8 cellular contexts compared by ENCODE assay signal in the genomic region with DNA sequence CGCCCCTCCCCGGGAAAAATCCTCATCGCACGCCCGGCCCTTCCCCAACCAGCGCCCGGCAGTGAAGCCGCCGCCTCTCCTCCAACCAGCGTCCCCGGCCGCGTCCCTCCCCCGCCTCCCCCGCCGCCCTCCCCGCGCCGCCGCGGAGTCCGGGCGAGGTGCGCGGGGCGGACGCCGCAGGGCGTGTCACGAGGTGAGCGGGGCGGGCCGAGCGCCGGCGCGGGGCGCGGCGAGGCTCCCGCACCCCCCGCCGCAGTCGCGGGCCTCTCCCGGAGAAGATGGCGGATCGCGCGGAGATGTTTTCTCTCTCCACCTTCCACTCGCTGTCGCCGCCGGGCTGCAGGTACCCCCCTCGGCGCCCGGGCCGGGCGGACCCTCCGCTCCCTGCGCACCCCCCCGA. TPM values are rescaled to one million over a fixed set of nuclear protein-coding genes. Genes with fewer than 3 reads are reported as not detected.
DNase-seq lines count a peak whose midpoint lies in the region; ATAC-seq and TF ChIP-seq lines count a peak whose summit lies in the region.

Gene MAPK8IP2, plus strand, starts transcription at position 253 of the 400 bp plus-strand sequence. Its CDS starts 26 bp downstream, at position 279.

- 1% methylated on average over 59 of the region's 62 CpGs; no CpG with 5 or more reads in 1 of the 2 experiments for WGBS in endodermal cell (ENCODE audit: insufficient coverage in 1 of 2, insufficient read length in 1 of 2), 2 experiments
- WGBS in ovary, 3 donors = 0 to 1% (median 0%) methylated on average over 4 to 60 of the region's 62 CpGs

- ATAC-seq in GM21717 (IDR thresholded peaks at IDR 0.05; ENCODE audit: unreplicated experiment) (no peak), HG02798 (IDR thresholded peaks at IDR 0.05; ENCODE audit: poor library complexity, unreplicated experiment) (no peak)

- no peak within 1 kb of the TSS for H3K27ac Mint-ChIP-seq in endodermal cell

- no peak for TF ChIP-seq CTCF in endodermal cell (conservative IDR thresholded peaks at IDR 0.05)
- no peak for TF ChIP-seq CTCF in ovary (IDR thresholded peaks at IDR 0.05)

- peak within 1 kb of the TSS; percentile 32 for H3K27ac ChIP-seq in endodermal cell (ENCODE audit: low read depth, low read length)
- H3K27ac ChIP-seq in ovary = no peak within 1 kb of the TSS

- no peak for TF ChIP-seq EP300 in ovary (IDR thresholded peaks at IDR 0.05)

- intact Hi-C loops in ovary (cut with DNase I) = no loop called here

- H3K27me3 Mint-ChIP-seq in endodermal cell (ENCODE audit: insufficient read depth) = peaks cover 87% of the 10 kb centered on the region

- TF ChIP-seq POLR2A in ovary (IDR thresholded peaks at IDR 0.05) = no peak

- H3K4me1 ChIP-seq in endodermal cell (ENCODE audit: control insufficient read depth, insufficient read depth, low read length) (no peaks in the 10 kb centered on the region), ovary (ENCODE audit: insufficient read depth) (peaks cover 2% of the 10 kb centered on the region)

- H3K36me3 ChIP-seq in endodermal cell (ENCODE audit: control insufficient read depth, insufficient read depth, low read length) (no peaks in the 10 kb centered on the region), ovary (no peaks in the 10 kb centered on the region)

- H3K9me3 ChIP-seq in endodermal cell (ENCODE audit: control insufficient read depth, low read length) (no peaks in the 10 kb centered on the region), ovary (no peaks in the 10 kb centered on the region)

- no peak within 1 kb of the TSS for H3K4me3 ChIP-seq in endodermal cell (ENCODE audit: low read length)
- peak within 1 kb of the TSS; percentile 39 for H3K4me3 ChIP-seq in ovary

- H3K27me3 ChIP-seq in endodermal cell (ENCODE audit: control insufficient read depth, insufficient read depth, low read length, poor library complexity, severe bottlenecking) = peaks cover 85% of the 10 kb centered on the region
- no peaks in the 10 kb centered on the region for H3K27me3 ChIP-seq in ovary

- H3K9me3 Mint-ChIP-seq in endodermal cell = no peaks in the 10 kb centered on the region

- no peaks in the 10 kb centered on the region for H3K4me1 Mint-ChIP-seq in endodermal cell

- H3K9ac ChIP-seq in endodermal cell (ENCODE audit: extremely low read depth, low read length, poor library complexity, severe bottlenecking) = no peak within 1 kb of the TSS

- H3K36me3 Mint-ChIP-seq in endodermal cell (ENCODE audit: low read depth) = no peaks in the 10 kb centered on the region

- DNase-seq in NCI-H1417 (lab: John Stamatoyannopoulos, UW) = peak in 2 of 3 experiments; percentile 59 to 70
- no peak for DNase-seq in NCI-H1417 treated with DMSO at 0.1 percent for 48 hours (lab: John Stamatoyannopoulos, UW)
- DNase-seq in NCI-H774 (lab: John Stamatoyannopoulos, UW) = peak; percentile 38
- peak; percentile 55 for DNase-seq in endodermal cell
- DNase-seq in ovary = peak in 3 of 5 donors; percentile 36 to 70 (median 47)
- DNase-seq in Ammon's horn (ENCODE audit: low spot score) = no peak

- peak within 1 kb of the TSS; percentile 46 for H3K4me3 Mint-ChIP-seq in endodermal cell

RNA-seq across cellular contexts. Expression of gene MAPK8IP2, which starts in this region (rescaled TPM):
- total RNA-seq in endodermal cell = 1 to 10 TPM; 1.2 to 1.4 TPM
- polyA plus RNA-seq in endodermal cell (2013, experiment 1 of 2) = 8.8 TPM
- 7.0 TPM for polyA plus RNA-seq in endodermal cell (2013, experiment 2 of 2)
- total RNA-seq in ovary = 10 to 100 TPM in 4 of 7 donors, 1 to 10 TPM in 3; 5.0 to 28.4 (median 13.2) TPM
- 1 to 10 TPM; 1.1 to 6.0 TPM for polyA plus RNA-seq in ovary

Comparison
In these comparisons a context has a peak if more than half of its experiments do, and no peak if none do; other contexts are left out.
1. DNase-seq: peak in NCI-H1417 (2 of 3), NCI-H774 (single experiment), endodermal cell (single experiment) and ovary (3 of 5); none in NCI-H1417 treated with DMSO at 0.1 percent for 48 hours (single experiment) and Ammon's horn (single experiment).